ENCODE assay signal across 8 cellular contexts in the genomic region with DNA sequence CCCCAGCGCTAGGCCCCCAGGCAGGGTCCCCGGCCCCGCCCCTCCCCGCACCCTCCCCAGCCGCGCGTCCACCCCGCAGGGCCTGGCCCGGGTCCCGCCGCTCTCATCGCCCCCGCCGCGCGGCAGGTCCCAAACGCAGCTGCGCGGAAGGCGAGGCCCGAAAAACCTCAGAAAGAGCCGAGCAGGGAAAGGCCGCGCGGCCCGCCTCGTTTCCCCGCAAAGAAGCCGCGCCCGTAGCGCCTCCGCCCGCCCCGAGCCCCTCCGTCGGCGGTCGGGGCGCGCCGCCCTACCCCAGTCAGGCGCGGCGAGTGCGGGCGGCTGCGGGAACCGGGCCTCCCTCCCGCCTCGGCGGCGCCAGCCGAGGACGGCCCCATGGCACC. TPM values are rescaled to one million over a fixed set of nuclear protein-coding genes. Genes with fewer than 3 reads are reported as not detected.
DNase-seq lines count a peak whose midpoint lies in the region; ATAC-seq, FAIRE-seq and TF ChIP-seq lines count a peak whose summit lies in the region.

No MANE protein-coding gene starts in this region.

- intact Hi-C loops in left lung (cut with DNase I), result no loop called here
- intact Hi-C loops in transverse colon (cut with DNase I; ENCODE audit: low total_unique reads), result no loop called here

- TF ChIP-seq POLR2A in transverse colon (IDR thresholded peaks at IDR 0.05), result no peak

- H3K4me3 Mint-ChIP-seq in activated naive CD8-positive, alpha-beta T cell treated with anti-CD3 and anti-CD28 coated beads, Interleukin-2, amount 50 U/mL, for 24 hours, result peak overlapping the region; percentile 76

- no peaks in the 10 kb centered on the region for H3K9me3 ChIP-seq in left lung
- H3K9me3 ChIP-seq in transverse colon, result no peaks in the 10 kb centered on the region

- TF ChIP-seq CTCF in C4-2B (conservative IDR thresholded peaks at IDR 0.05) (no peak), left lung (IDR thresholded peaks at IDR 0.05) (no peak), transverse colon (IDR thresholded peaks at IDR 0.05) (no peak), D721Med (IDR thresholded peaks at IDR 0.05; ENCODE audit: insufficient read depth, missing control alignments) (no peak)

- peaks cover 22% of the 10 kb centered on the region for H3K4me1 Mint-ChIP-seq in activated naive CD8-positive, alpha-beta T cell treated with anti-CD3 and anti-CD28 coated beads, Interleukin-2, amount 50 U/mL, for 24 hours

- H3K27ac ChIP-seq in C4-2B, result peak overlapping the region; percentile 92
- H3K27ac ChIP-seq in left lung, result peak overlapping the region; percentile 28 to 33
- H3K27ac ChIP-seq in transverse colon, result peak overlapping the region; percentile 77 to 89 (median 84)

- peak; percentile 8 for ATAC-seq in GM19372 (IDR thresholded peaks at IDR 0.05; ENCODE audit: low read depth, unreplicated experiment)
- ATAC-seq in HG03442 (IDR thresholded peaks at IDR 0.05; ENCODE audit: unreplicated experiment), result peak; percentile 47
- peak; percentile 45 for ATAC-seq in activated naive CD8-positive, alpha-beta T cell treated with anti-CD3 and anti-CD28 coated beads, Interleukin-2, amount 50 U/mL, for 24 hours
- ATAC-seq in left lung, result no peak

- no peak for TF ChIP-seq EP300 in transverse colon (IDR thresholded peaks at IDR 0.05; ENCODE audit: low read depth)

- DNase-seq in activated naive CD8-positive, alpha-beta T cell treated with anti-CD3 and anti-CD28 coated beads, Interleukin-2, amount 50 U/mL, for 24 hours, result no peak
- DNase-seq in left lung, result no peak
- no peak for DNase-seq in transverse colon
- DNase-seq in D721Med (ENCODE audit: insufficient read length, low spot score), result no peak
- no peak for DNase-seq in cerebellar cortex (ENCODE audit: low spot score)

- peaks cover 18% of the 10 kb centered on the region for H3K36me3 Mint-ChIP-seq in activated naive CD8-positive, alpha-beta T cell treated with anti-CD3 and anti-CD28 coated beads, Interleukin-2, amount 50 U/mL, for 24 hours (ENCODE audit: low read depth)

- peaks cover 5 to 16% of the 10 kb centered on the region in 2 donors for H3K4me1 ChIP-seq in left lung
- peaks cover 9 to 24% (median 19%) of the 10 kb centered on the region in 4 donors for H3K4me1 ChIP-seq in transverse colon

- no peak for FAIRE-seq in D721Med (lab: Jason Lieb, UNC)

- H3K9me3 Mint-ChIP-seq in activated naive CD8-positive, alpha-beta T cell treated with anti-CD3 and anti-CD28 coated beads, Interleukin-2, amount 50 U/mL, for 24 hours, result no peaks in the 10 kb centered on the region

- peak overlapping the region; percentile 74 for H3K27ac Mint-ChIP-seq in activated naive CD8-positive, alpha-beta T cell treated with anti-CD3 and anti-CD28 coated beads, Interleukin-2, amount 50 U/mL, for 24 hours

- 0% methylated on average over 4 of the region's 55 CpGs; no CpG with 5 or more reads in 1 of the 2 donors for WGBS in transverse colon (ENCODE audit: low coverage in 1 of 2), 2 donors

- H3K36me3 ChIP-seq in left lung, result no peaks in the 10 kb centered on the region
- peaks cover 0 to 11% (median 0%) of the 10 kb centered on the region in 4 donors for H3K36me3 ChIP-seq in transverse colon

- peaks cover 2% of the 10 kb centered on the region for H3K27me3 Mint-ChIP-seq in activated naive CD8-positive, alpha-beta T cell treated with anti-CD3 and anti-CD28 coated beads, Interleukin-2, amount 50 U/mL, for 24 hours

- no peaks in the 10 kb centered on the region for H3K27me3 ChIP-seq in left lung
- H3K27me3 ChIP-seq in transverse colon, result no peaks in the 10 kb centered on the region

- in situ Hi-C loops in transverse colon (cut with MboI; ENCODE audit: low pct_ligation_motif_present in 1 of 4, low pct_unique_long_range_greater_than_20kb in 1 of 4, low sequenced_read_pairs in 3 of 4), result no loop called here

- peak overlapping the region; percentile 65 to 70 for H3K4me3 ChIP-seq in left lung
- peak overlapping the region; percentile 58 to 100 (median 91) for H3K4me3 ChIP-seq in transverse colon

RNA-seq across cellular contexts. Expression of a gene that starts 0.3 kb away (rescaled TPM):
- total RNA-seq in left lung, result 10 to 100 TPM; 29.2 to 32.7 TPM
- 100 to 1,000 TPM in 1 of 4 donors, 10 to 100 TPM in 3; 57.0 to 204 (median 74.1) TPM for total RNA-seq in transverse colon

RNA-seq across cellular contexts. Expression of a gene that starts 0.6 kb away (rescaled TPM):
- total RNA-seq in left lung (10 to 100 TPM; 16.6 to 21.7 TPM), transverse colon (100 to 1,000 TPM in 3 of 4 donors, 10 to 100 TPM in 1; 62.1 to 181 (median 128) TPM)

RNA-seq across cellular contexts. Expression of a gene that starts 23.8 kb away (rescaled TPM):
- total RNA-seq in left lung, result 10 to 100 TPM; 24.7 to 37.4 TPM
- total RNA-seq in transverse colon, result 10 to 100 TPM; 16.7 to 43.6 (median 25.4) TPM

Comparison
In these comparisons a context has a peak if more than half of its experiments do, and no peak if none do; other contexts are left out.
1. H3K27ac ChIP-seq: peak in every context shown above with its lines; median percentile 92 in C4-2B; 84 in transverse colon; 30 in left lung.